1 cellular context compared by ENCODE assay signal in genomic region chr5:102048940-102049339, GRCh38.
TF ChIP-seq lines count a peak whose summit lies in the region.

No MANE protein-coding gene starts in this region.

TF ChIP-seq in GM23338, 12 proteins besides CTCF, POLR2A, EP300 and RAD21 (continued from another document):
- TF ChIP-seq REST (IDR thresholded peaks at IDR 0.05; ENCODE audit: unreplicated experiment) (no peak), ETS1 (IDR thresholded peaks at IDR 0.05) (no peak), EZH2phosphoT487 (IDR thresholded peaks at IDR 0.05; ENCODE audit: unreplicated experiment) (no peak), JUNB (IDR thresholded peaks at IDR 0.05; ENCODE audit: unreplicated experiment) (no peak)
TF ChIP-seq in GM23338: peak in this region for 0.
